In genomic region chr10:30027057-30028005, GRCh38 we compare ENCODE assay signal across 8 cellular contexts. TPM values are rescaled to one million over a fixed set of nuclear protein-coding genes. Genes with fewer than 3 reads are reported as not detected.
A peak's percentile ranks its signal among the peaks of the same experiment; 100 is the strongest.
DNase-seq lines count a peak whose midpoint lies in the region; ATAC-seq and TF ChIP-seq lines count a peak whose summit lies in the region.

No MANE protein-coding gene starts in this region.

- POLR2A ChIA-PET in PC-3 (lab: Charles Lee; ENCODE audit: unreplicated experiment) = no interaction called here

- no peaks in the 10 kb centered on the region for H3K79me2 ChIP-seq in PC-3 (ENCODE audit: low read length)

- H3F3A ChIP-seq in PC-3 (ENCODE audit: low read length, unreplicated experiment) = no peaks in the 10 kb centered on the region

- ATAC-seq in HG03025 (IDR thresholded peaks at IDR 0.05; ENCODE audit: low FRiP score, unreplicated experiment) (peak; percentile 87), PC-3 (no peak)

- no peaks in the 10 kb centered on the region for H3K4me1 ChIP-seq in PC-3 (ENCODE audit: insufficient read depth, low read length)

- DNase-seq in NCI-H1417 (lab: John Stamatoyannopoulos, UW) = peak in 2 of 3 experiments; percentile 16 to 25
- DNase-seq in NCI-H1417 treated with DMSO at 0.1 percent for 48 hours (lab: John Stamatoyannopoulos, UW) = no peak
- DNase-seq in PC-3 = peak; percentile 4
- DNase-seq in activated effector memory CD4-positive, alpha-beta T cell treated with anti-CD3 and anti-CD28 coated beads, Interleukin-2, amount 50 U/mL, for 16 hours = peak; percentile 91
- peak; percentile 59 for DNase-seq in iPS-NIHi7 (ENCODE audit: extremely low spot score)
- DNase-seq in stimulated activated CD8-positive, alpha-beta memory T cell treated with anti-CD3 and anti-CD28 coated beads, Interleukin-12 subunit alpha, Interleukin-12 subunit beta, amount 100 ng/mL, for 24 hours (ENCODE audit: extremely low read depth) = peak; percentile 57
- no peak for DNase-seq in NCI-H446 treated with DMSO at 0.1 percent for 48 hours (lab: John Stamatoyannopoulos, UW)

- intact Hi-C loops in PC-3 (cut with micrococcal nuclease) = no loop called here

- no peaks in the 10 kb centered on the region for H3K9me3 ChIP-seq in PC-3 (ENCODE audit: low read length)

- BruUV-seq in PC-3 (replicated peaks; lab: Mats Ljungman, UMichigan) = no TSS peak

- no peak overlapping the region for H3K4me3 ChIP-seq in PC-3 (ENCODE audit: low read length)

- no peaks in the 10 kb centered on the region for H3K27me3 ChIP-seq in PC-3 (ENCODE audit: low read length)

- no peaks in the 10 kb centered on the region for H4K20me1 ChIP-seq in PC-3 (ENCODE audit: low read length)

- no peaks in the 10 kb centered on the region for H3K9me2 ChIP-seq in PC-3 (replicated peaks; ENCODE audit: low read length)

- no peaks in the 10 kb centered on the region for H3K36me3 ChIP-seq in PC-3 (ENCODE audit: low read depth, low read length)

- no peak overlapping the region for H3K27ac ChIP-seq in PC-3 (ENCODE audit: low read length)

- no peak overlapping the region for H2AFZ ChIP-seq in PC-3 (ENCODE audit: low read length)

- H3K4me2 ChIP-seq in PC-3 (ENCODE audit: low read length) = no peak overlapping the region

- no peak for TF ChIP-seq CTCF in PC-3 (conservative IDR thresholded peaks at IDR 0.05; ENCODE audit: low read depth, low read length)

- H3K9ac ChIP-seq in PC-3 (ENCODE audit: low read length) = no peak overlapping the region

- CTCF ChIA-PET in PC-3 (lab: Charles Lee) = no interaction called here

RNA-seq across cellular contexts. Expression of gene JCAD, which starts 32.1 kb away (rescaled TPM):
- total RNA-seq in PC-3 (2014; rRNA removed) = 5.0 and 7.8 TPM in 2 replicates

Comparison
In these comparisons a context has a peak if more than half of its experiments do, and no peak if none do; other contexts are left out.
1. DNase-seq: peak in NCI-H1417 (2 of 3), PC-3 (single experiment), activated effector memory CD4-positive, alpha-beta T cell treated with anti-CD3 and anti-CD28 coated beads, Interleukin-2, amount 50 U/mL, for 16 hours (single experiment), iPS-NIHi7 (single experiment) and stimulated activated CD8-positive, alpha-beta memory T cell treated with anti-CD3 and anti-CD28 coated beads, Interleukin-12 subunit alpha, Interleukin-12 subunit beta, amount 100 ng/mL, for 24 hours (single experiment); none in NCI-H1417 treated with DMSO at 0.1 percent for 48 hours (single experiment) and NCI-H446 treated with DMSO at 0.1 percent for 48 hours (single experiment).